Comparison of ENCODE assay signal across 8 cellular contexts in the genomic region with DNA sequence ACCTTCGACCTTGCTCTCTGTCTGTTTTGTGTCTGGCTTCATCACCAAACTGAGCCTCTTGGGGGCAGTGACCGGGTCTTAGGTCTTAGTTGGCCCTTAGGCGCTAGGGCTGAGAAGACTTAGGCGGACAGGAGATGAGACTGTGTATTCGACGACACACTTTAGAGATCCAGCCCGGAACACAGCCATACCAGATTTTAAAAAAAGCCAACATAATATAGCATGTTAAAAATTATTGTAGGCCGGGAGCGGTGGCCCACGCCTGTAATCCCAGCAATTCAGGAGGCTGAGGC. TPM values are rescaled to one million over a fixed set of nuclear protein-coding genes. Genes with fewer than 3 reads are reported as not detected.
DNase-seq lines count a peak whose midpoint lies in the region; ATAC-seq and TF ChIP-seq lines count a peak whose summit lies in the region.

No MANE protein-coding gene starts in this region.

- POLR2A ChIA-PET in A673 (lab: Charles Lee; ENCODE audit: low non-redundant PET): no interaction called here

- peak overlapping the region; percentile 71 for H3K4me2 ChIP-seq in Karpas-422 (ENCODE audit: low read depth, low read length, poor library complexity, severe bottlenecking)

- no peak for TF ChIP-seq CTCF in A673 (conservative IDR thresholded peaks at IDR 0.05; ENCODE audit: low read depth, low read length)

- H3K9me3 Mint-ChIP-seq in natural killer cell treated with Interleukin-12 subunit alpha and Interleukin-12 subunit beta and Interleukin-15 and Interleukin-18, amount 100 ng/mL, for 72 hours: no peaks in the 10 kb centered on the region

- no peaks in the 10 kb centered on the region for H3K36me3 ChIP-seq in A673 (ENCODE audit: insufficient read depth, low read length, poor library complexity, severe bottlenecking)
- no peaks in the 10 kb centered on the region for H3K36me3 ChIP-seq in Karpas-422 (ENCODE audit: insufficient read depth, low read length)

- no peak overlapping the region for H2AFZ ChIP-seq in Karpas-422 (ENCODE audit: low read length)

- no peak for DNase-seq in A673 (ENCODE audit: low spot score)
- DNase-seq in Karpas-422: no peak
- DNase-seq in natural killer cell treated with Interleukin-12 subunit alpha and Interleukin-12 subunit beta and Interleukin-15 and Interleukin-18, amount 100 ng/mL, for 72 hours (ENCODE audit: low spot score): no peak
- no peak for DNase-seq in RKO (ENCODE audit: low spot score)
- DNase-seq in NCI-H146 (lab: John Stamatoyannopoulos, UW): no peak

- CTCF ChIA-PET in A673 (lab: Charles Lee): interaction anchor here (0.6 kb wide), 1 partner anchor 23 kb away, joined by 4 read pairs; no protein-coding TSS in a partner anchor

- no peaks in the 10 kb centered on the region for H3K9me2 ChIP-seq in Karpas-422 (replicated peaks; ENCODE audit: insufficient read depth, low read length)

- peaks cover 6 to 15% of the 10 kb centered on the region in 2 donors for H3K27me3 Mint-ChIP-seq in natural killer cell treated with Interleukin-12 subunit alpha and Interleukin-12 subunit beta and Interleukin-15 and Interleukin-18, amount 100 ng/mL, for 72 hours

- H3K36me3 Mint-ChIP-seq in natural killer cell treated with Interleukin-12 subunit alpha and Interleukin-12 subunit beta and Interleukin-15 and Interleukin-18, amount 100 ng/mL, for 72 hours: no peaks in the 10 kb centered on the region

- peak overlapping the region; percentile 59 for H3K4me3 Mint-ChIP-seq in natural killer cell treated with Interleukin-12 subunit alpha and Interleukin-12 subunit beta and Interleukin-15 and Interleukin-18, amount 100 ng/mL, for 72 hours

- no TSS peak for BruUV-seq in A673 (replicated peaks; lab: Mats Ljungman, UMichigan)

- intact Hi-C loops in A673 (cut with micrococcal nuclease; ENCODE audit: unreplicated experiment): no loop called here

- H3K27ac Mint-ChIP-seq in natural killer cell treated with Interleukin-12 subunit alpha and Interleukin-12 subunit beta and Interleukin-15 and Interleukin-18, amount 100 ng/mL, for 72 hours: peak overlapping the region in 1 of 2 donors; percentile 38

- peaks cover 13 to 22% of the 10 kb centered on the region in 2 donors for H3K4me1 Mint-ChIP-seq in natural killer cell treated with Interleukin-12 subunit alpha and Interleukin-12 subunit beta and Interleukin-15 and Interleukin-18, amount 100 ng/mL, for 72 hours (ENCODE audit: low read depth in 2 of 2)

- H3K79me2 ChIP-seq in Karpas-422 (ENCODE audit: low read length): no peaks in the 10 kb centered on the region

- H3K27ac ChIP-seq in A673 (ENCODE audit: low read depth, low read length, poor library complexity, severe bottlenecking) (peak overlapping the region; percentile 74), Karpas-422 (ENCODE audit: low read length) (no peak overlapping the region), cingulate gyrus (ENCODE audit: low read depth, low read length) (peak overlapping the region; percentile 85)

- no peaks in the 10 kb centered on the region for H4K20me1 ChIP-seq in Karpas-422 (ENCODE audit: insufficient read depth, low read depth, low read length)

- H3K4me1 ChIP-seq in A673 (ENCODE audit: insufficient read depth, low read length, poor library complexity, severe bottlenecking) (peaks cover 37% of the 10 kb centered on the region), Karpas-422 (ENCODE audit: low read length) (peaks cover 28% of the 10 kb centered on the region)

- H3K9me3 ChIP-seq in A673 (ENCODE audit: low read depth, low read length, poor library complexity, severe bottlenecking) (peaks cover 8% of the 10 kb centered on the region), Karpas-422 (ENCODE audit: low read length) (no peaks in the 10 kb centered on the region)

- ATAC-seq in natural killer cell treated with Interleukin-12 subunit alpha and Interleukin-12 subunit beta and Interleukin-15 and Interleukin-18, amount 100 ng/mL, for 72 hours: no peak
- ATAC-seq in HG03378 (IDR thresholded peaks at IDR 0.05; ENCODE audit: unreplicated experiment): no peak
- no peak for ATAC-seq in HG03139 (IDR thresholded peaks at IDR 0.05; ENCODE audit: unreplicated experiment)

- no peak overlapping the region; the same call in 1 of the 2 replicates for H3K9ac ChIP-seq in Karpas-422 (ENCODE audit: low read length)

- H3K4me3 ChIP-seq in A673 (ENCODE audit: low read depth, low read length, poor library complexity, severe bottlenecking): peak overlapping the region; percentile 43
- H3K4me3 ChIP-seq in Karpas-422 (ENCODE audit: low read length): no peak overlapping the region; the same call in 1 of the 2 replicates

- H3K27me3 ChIP-seq in A673 (replicated peaks; ENCODE audit: insufficient read depth, low read depth, low read length, poor library complexity): no peaks in the 10 kb centered on the region
- H3K27me3 ChIP-seq in Karpas-422 (ENCODE audit: low read length): no peaks in the 10 kb centered on the region

RNA-seq across cellular contexts. Expression of a gene that starts 9.5 kb away (rescaled TPM):
- total RNA-seq in A673 (2021): 0.37 TPM in 1 of 2 replicates, not detected in the other
- not detected in 2 replicates for total RNA-seq in Karpas-422 (2014; rRNA removed; shearing (Covaris generic); ENCODE audit: low replicate concordance)
- not detected for total RNA-seq in natural killer cell treated with Interleukin-12 subunit alpha and Interleukin-12 subunit beta and Interleukin-15 and Interleukin-18, amount 100 ng/mL, for 72 hours

RNA-seq across cellular contexts. Expression of a gene that starts 21.0 kb away (rescaled TPM):
- 54.8 and 55.1 TPM in 2 replicates for total RNA-seq in A673 (2021)
- total RNA-seq in Karpas-422 (2014; rRNA removed; shearing (Covaris generic); ENCODE audit: low replicate concordance): 36.0 and 40.7 TPM in 2 replicates
- 10 to 100 TPM; 59.0 to 64.6 TPM for total RNA-seq in natural killer cell treated with Interleukin-12 subunit alpha and Interleukin-12 subunit beta and Interleukin-15 and Interleukin-18, amount 100 ng/mL, for 72 hours
